9 cellular contexts compared by ENCODE assay signal in genomic region chr14:64880382-64881121, GRCh38. TPM values are rescaled to one million over a fixed set of nuclear protein-coding genes. Genes with fewer than 3 reads are reported as not detected.
A peak's percentile ranks its signal among the peaks of the same experiment; 100 is the strongest.
DNase-seq lines count a peak whose midpoint lies in the region; ATAC-seq and TF ChIP-seq lines count a peak whose summit lies in the region.
"Had no signal": no experiment of that assay in that cellular context is flagged by ENCODE, and none has a peak within 500 bp of the region (broad histone marks: within the 10 kb centered on the region; RNA-seq: fewer than 3 reads in every experiment).

No MANE protein-coding gene starts in this region.

- ATAC-seq in SK-N-SH treated with all-trans-retinoic acid at 6 μM for 48 hours, result peak; percentile 85
- ATAC-seq in GM21717 (IDR thresholded peaks at IDR 0.05; ENCODE audit: unreplicated experiment), result no peak

- TF ChIP-seq CTCF in GM10248 (IDR thresholded peaks at IDR 0.05; ENCODE audit: control extremely low read depth, extremely low read depth, low read depth, missing control alignments), result no peak
- TF ChIP-seq CTCF in sigmoid colon (IDR thresholded peaks at IDR 0.05), result no peak

- peaks cover 5% of the 10 kb centered on the region for H3K4me1 Mint-ChIP-seq in activated naive CD8-positive, alpha-beta T cell treated with anti-CD3 and anti-CD28 coated beads for 36 hours

- DNase-seq in GM10248 (ENCODE audit: extremely low spot score) (peak; percentile 61), hypothalamus (lab: John Stamatoyannopoulos, UW) (peak in 34 of 51 donors; percentile 6 to 74 (median 33)), sigmoid colon (peak; percentile 62), foreskin melanocyte (no peak)
- peak; percentile 68 for DNase-seq in activated naive CD8-positive, alpha-beta T cell treated with anti-CD3 and anti-CD28 coated beads for 36 hours

- intact Hi-C loops in sigmoid colon (cut with DNase I), result no loop called here

- peaks cover 56% of the 10 kb centered on the region for H3K27me3 Mint-ChIP-seq in activated naive CD8-positive, alpha-beta T cell treated with anti-CD3 and anti-CD28 coated beads for 36 hours

- H3K36me3 ChIP-seq in HUES6 (ENCODE audit: control insufficient read depth, insufficient read depth, low read length) (no peaks in the 10 kb centered on the region), sigmoid colon (no peaks in the 10 kb centered on the region)

- no peaks in the 10 kb centered on the region; the same call in 1 of the 2 replicates for H3K4me1 ChIP-seq in HUES6 (ENCODE audit: control insufficient read depth, insufficient read depth, low read length)
- peaks cover 0 to 20% (median 18%) of the 10 kb centered on the region in 4 donors for H3K4me1 ChIP-seq in sigmoid colon

- 1 to 3% methylated on average over 42 of the region's 42 CpGs for WGBS in sigmoid colon, 2 donors

- TF ChIP-seq EP300 in sigmoid colon (IDR thresholded peaks at IDR 0.05), result no peak

- H3K27ac ChIP-seq in HUES6 (ENCODE audit: low read depth, low read length), result no peak overlapping the region
- H3K27ac ChIP-seq in sigmoid colon, result peak overlapping the region in 1 of 4 donors; percentile 23
- H3K27ac ChIP-seq: epithelial cell of prostate had no signal

- no peak for TF ChIP-seq POLR2A in sigmoid colon (IDR thresholded peaks at IDR 0.05)

- no peaks in the 10 kb centered on the region for H3K9me3 Mint-ChIP-seq in activated naive CD8-positive, alpha-beta T cell treated with anti-CD3 and anti-CD28 coated beads for 36 hours

- H3K4me3 ChIP-seq in HUES6 (ENCODE audit: low read depth, low read length) (peak overlapping the region; percentile 67), sigmoid colon (peak overlapping the region; percentile 24 to 59 (median 54))

- peak overlapping the region; percentile 82 for H3K4me3 Mint-ChIP-seq in activated naive CD8-positive, alpha-beta T cell treated with anti-CD3 and anti-CD28 coated beads for 36 hours

- H3K9me3 ChIP-seq in HUES6 (ENCODE audit: control insufficient read depth, insufficient read depth, low read depth, low read length) (no peaks in the 10 kb centered on the region), sigmoid colon (no peaks in the 10 kb centered on the region)

- CTCF ChIA-PET in GM10248 (lab: Yijun Ruan, JAX), result interaction anchor here (1.1 to 7.1 kb wide), 5 partner anchors 10 to 57 kb away, joined by 3 to 93 read pairs (median 7); no protein-coding TSS in a partner anchor

- H3K27ac Mint-ChIP-seq in activated naive CD8-positive, alpha-beta T cell treated with anti-CD3 and anti-CD28 coated beads for 36 hours, result no peak overlapping the region

- no peak overlapping the region for H3K9ac ChIP-seq in HUES6 (ENCODE audit: low read length)

- POLR2A ChIA-PET in GM10248 (lab: Yijun Ruan, JAX), result no interaction called here

- no peaks in the 10 kb centered on the region for H3K36me3 Mint-ChIP-seq in activated naive CD8-positive, alpha-beta T cell treated with anti-CD3 and anti-CD28 coated beads for 36 hours

- peaks cover 89% of the 10 kb centered on the region for H3K27me3 ChIP-seq in HUES6 (ENCODE audit: control insufficient read depth, insufficient read depth, low read length)
- peaks cover 16 to 49% (median 24%) of the 10 kb centered on the region in 3 donors for H3K27me3 ChIP-seq in sigmoid colon

TF ChIP-seq in SK-N-SH treated with all-trans-retinoic acid at 6 μM for 48 hours, 23 proteins besides CTCF, POLR2A, EP300 and RAD21:
- TF ChIP-seq ZFP30 (CRISPR knock-in tag; IDR thresholded peaks at IDR 0.05), result no peak

RNA-seq across cellular contexts. Expression of gene SPTB, which starts 0.8 kb away (rescaled TPM):
- under 1 TPM; 0.31 to 0.32 TPM for total RNA-seq in activated naive CD8-positive, alpha-beta T cell treated with anti-CD3 and anti-CD28 coated beads for 36 hours
- 1 to 10 TPM in 3 of 4 donors, under 1 TPM in 1; 0.49 to 2.9 (median 2.2) TPM for total RNA-seq in sigmoid colon
- polyA plus RNA-seq in sigmoid colon, result under 1 TPM in 2 of 3 donors, not detected in 1; 0.60 to 0.64 TPM

RNA-seq across cellular contexts. Expression of gene CHURC1, which starts 33.7 kb away (rescaled TPM):
- 10 to 100 TPM; 49.8 to 59.2 TPM for total RNA-seq in activated naive CD8-positive, alpha-beta T cell treated with anti-CD3 and anti-CD28 coated beads for 36 hours
- total RNA-seq in sigmoid colon, result 100 to 1,000 TPM; 110 to 161 (median 142) TPM
- 10 to 100 TPM; 41.8 to 46.2 (median 42.5) TPM for polyA plus RNA-seq in sigmoid colon
